Comparison of ENCODE assay signal across 17 cellular contexts in genomic region chr18:79590191-79591039, GRCh38.
DNase-seq lines count a peak whose midpoint lies in the region; ATAC-seq, FAIRE-seq and TF ChIP-seq lines count a peak whose summit lies in the region.
"Had no signal": no experiment of that assay in that cellular context is flagged by ENCODE, and none has a peak within 500 bp of the region (broad histone marks: within the 10 kb centered on the region; RNA-seq: fewer than 3 reads in every experiment).

No MANE protein-coding gene starts in this region.

- peak overlapping the region; percentile 22 for H3K27ac Mint-ChIP-seq in glutamatergic neuron (ENCODE audit: unreplicated experiment)
- H3K27ac Mint-ChIP-seq in activated CD4-positive, alpha-beta memory T cell treated with anti-CD3 and anti-CD28 coated beads for 36 hours: no peak overlapping the region
- H3K27ac Mint-ChIP-seq: activated naive CD4-positive, alpha-beta T cell treated with anti-CD3 and anti-CD28 coated beads, Interleukin-2, amount 10 ng/mL, durations not matched to agents 7 days and 5 days had no signal

- no peaks in the 10 kb centered on the region for H3K79me2 ChIP-seq in osteoblast (ENCODE audit: insufficient read depth, low read length)

- POLR2A ChIA-PET in activated CD4-positive, alpha-beta memory T cell treated with anti-CD3 and anti-CD28 coated beads for 36 hours (lab: Charles Lee): no interaction called here

- no peak overlapping the region for H3K4me3 ChIP-seq in osteoblast (ENCODE audit: insufficient read depth, low read length)
- H3K4me3 ChIP-seq: mucosa of descending colon, uterus had no signal

- no peak for TF ChIP-seq POLR2A in GM12891 (IDR thresholded peaks at IDR 0.05; ENCODE audit: low read depth, low read length)

- TF ChIP-seq CTCF in glutamatergic neuron (IDR thresholded peaks at IDR 0.05; ENCODE audit: partially characterized antibody, unreplicated experiment) (no peak), osteoblast (IDR thresholded peaks at IDR 0.05; ENCODE audit: extremely low read depth, low read depth, low read length) (no peak)

- no peak for FAIRE-seq in GM12891 (lab: Jason Lieb, UNC)
- FAIRE-seq: islet of Langerhans had no signal

- DNase-seq in Ammon's horn (ENCODE audit: low spot score): peak; percentile 63
- DNase-seq in glutamatergic neuron: peak; percentile 43
- peak; percentile 58 for DNase-seq in osteoblast (ENCODE audit: insufficient read length, low spot score, missing footprints)
- DNase-seq in GM12891 (ENCODE audit: insufficient read length, low spot score): no peak
- no peak for DNase-seq in activated CD4-positive, alpha-beta memory T cell treated with anti-CD3 and anti-CD28 coated beads for 36 hours
- DNase-seq: activated naive CD4-positive, alpha-beta T cell treated with anti-CD3 and anti-CD28 coated beads, Interleukin-2, amount 10 ng/mL, durations not matched to agents 7 days and 5 days; Caco-2; NCI-H1092 treated with DMSO at 0.1 percent for 48 hours; SHP77 treated with DMSO at 0.1 percent for 48 hours; stimulated activated CD4-positive, alpha-beta T cell treated with anti-CD3 and anti-CD28 coated beads, Interleukin-12 subunit alpha, Interleukin-12 subunit beta, amount 100 ng/mL, for 4 hours; stimulated activated naive CD8-positive, alpha-beta T cell treated with anti-CD3 and anti-CD28 coated beads, Interleukin-15, Interleukin-2, amounts not matched to agents 100 U/mL and 50 U/mL, for 24 hours; uterus had no signal

- ATAC-seq in GM21717 (IDR thresholded peaks at IDR 0.05; ENCODE audit: unreplicated experiment) (no peak), GM18870 (IDR thresholded peaks at IDR 0.05; ENCODE audit: unreplicated experiment) (no peak)
- ATAC-seq: stimulated activated naive CD8-positive, alpha-beta T cell treated with anti-CD3 and anti-CD28 coated beads, Interleukin-15, Interleukin-2, amounts not matched to agents 100 U/mL and 50 U/mL, for 24 hours had no signal

- H3K36me3 ChIP-seq in osteoblast (ENCODE audit: insufficient read depth, low read length): no peaks in the 10 kb centered on the region
- H3K36me3 ChIP-seq: uterus had no signal

- H3K27me3 Mint-ChIP-seq in glutamatergic neuron (ENCODE audit: unreplicated experiment): peaks cover 2% of the 10 kb centered on the region
- H3K27me3 Mint-ChIP-seq in activated CD4-positive, alpha-beta memory T cell treated with anti-CD3 and anti-CD28 coated beads for 36 hours: no peaks in the 10 kb centered on the region

- intact Hi-C loops in activated CD4-positive, alpha-beta memory T cell treated with anti-CD3 and anti-CD28 coated beads for 36 hours (cut with micrococcal nuclease): no loop called here

- no peak overlapping the region for H2AFZ ChIP-seq in osteoblast (ENCODE audit: low read length)

- no peak overlapping the region for H3K4me2 ChIP-seq in osteoblast (ENCODE audit: insufficient read depth, low read length)

- H3K9me3 ChIP-seq in osteoblast (ENCODE audit: low read depth, low read length): no peaks in the 10 kb centered on the region
- H3K9me3 ChIP-seq: Caco-2, mucosa of descending colon, uterus had no signal

- H3K27ac ChIP-seq in angular gyrus (ENCODE audit: low read depth, low read length) (peak overlapping the region; percentile 8), osteoblast (ENCODE audit: low read depth, low read length) (no peak overlapping the region)

- H3K4me1 ChIP-seq in osteoblast (ENCODE audit: insufficient read depth, low read length): peaks cover 16% of the 10 kb centered on the region
- H3K4me1 ChIP-seq: Caco-2 had no signal

- no peaks in the 10 kb centered on the region for H4K20me1 ChIP-seq in osteoblast (ENCODE audit: insufficient read depth, low read length)

- H3K36me3 Mint-ChIP-seq in glutamatergic neuron (ENCODE audit: unreplicated experiment): peaks cover 5% of the 10 kb centered on the region
- H3K36me3 Mint-ChIP-seq in activated CD4-positive, alpha-beta memory T cell treated with anti-CD3 and anti-CD28 coated beads for 36 hours: no peaks in the 10 kb centered on the region
- H3K36me3 Mint-ChIP-seq: activated naive CD4-positive, alpha-beta T cell treated with anti-CD3 and anti-CD28 coated beads, Interleukin-2, amount 10 ng/mL, durations not matched to agents 7 days and 5 days had no signal

- CTCF ChIA-PET in activated CD4-positive, alpha-beta memory T cell treated with anti-CD3 and anti-CD28 coated beads for 36 hours (lab: Charles Lee): no interaction called here

- peaks cover 22% of the 10 kb centered on the region for H3K27me3 ChIP-seq in osteoblast (ENCODE audit: insufficient read depth, low read length)
- H3K27me3 ChIP-seq: uterus had no signal

- no peak overlapping the region for H3K4me3 Mint-ChIP-seq in glutamatergic neuron (ENCODE audit: unreplicated experiment)
- H3K4me3 Mint-ChIP-seq in activated CD4-positive, alpha-beta memory T cell treated with anti-CD3 and anti-CD28 coated beads for 36 hours: no peak overlapping the region
- H3K4me3 Mint-ChIP-seq: activated naive CD4-positive, alpha-beta T cell treated with anti-CD3 and anti-CD28 coated beads, Interleukin-2, amount 10 ng/mL, durations not matched to agents 7 days and 5 days had no signal

- H3K4me1 Mint-ChIP-seq in glutamatergic neuron (ENCODE audit: low read depth, unreplicated experiment): peaks cover 5% of the 10 kb centered on the region
- H3K4me1 Mint-ChIP-seq in activated CD4-positive, alpha-beta memory T cell treated with anti-CD3 and anti-CD28 coated beads for 36 hours (ENCODE audit: low read depth): no peaks in the 10 kb centered on the region
- H3K4me1 Mint-ChIP-seq: activated naive CD4-positive, alpha-beta T cell treated with anti-CD3 and anti-CD28 coated beads, Interleukin-2, amount 10 ng/mL, durations not matched to agents 7 days and 5 days had no signal

- H3K9me3 Mint-ChIP-seq in glutamatergic neuron (ENCODE audit: unreplicated experiment): no peaks in the 10 kb centered on the region
- H3K9me3 Mint-ChIP-seq in activated CD4-positive, alpha-beta memory T cell treated with anti-CD3 and anti-CD28 coated beads for 36 hours: no peaks in the 10 kb centered on the region
- H3K9me3 Mint-ChIP-seq: activated naive CD4-positive, alpha-beta T cell treated with anti-CD3 and anti-CD28 coated beads, Interleukin-2, amount 10 ng/mL, durations not matched to agents 7 days and 5 days had no signal

TF ChIP-seq in GM12891, 5 proteins besides CTCF, POLR2A, EP300 and RAD21:
- no peak for TF ChIP-seq PAX5 (IDR thresholded peaks at IDR 0.05; ENCODE audit: insufficient read depth, low read length, severe bottlenecking)
- no peak for TF ChIP-seq POLR2AphosphoS5 (IDR thresholded peaks at IDR 0.05; ENCODE audit: low read depth, low read length)
- no peak for TF ChIP-seq TAF1 (IDR thresholded peaks at IDR 0.05; ENCODE audit: low read depth, low read length)
- TF ChIP-seq POU2F2 (IDR thresholded peaks at IDR 0.05; ENCODE audit: low read depth, low read length): no peak
- no peak for TF ChIP-seq SPI1 (IDR thresholded peaks at IDR 0.05; ENCODE audit: low read depth, low read length)

Comparison
In these comparisons a context has a peak if more than half of its experiments do, and no peak if none do; other contexts are left out.
1. DNase-seq: peak in Ammon's horn (single experiment), glutamatergic neuron (single experiment) and osteoblast (single experiment); none in GM12891 (single experiment) and activated CD4-positive, alpha-beta memory T cell treated with anti-CD3 and anti-CD28 coated beads for 36 hours (single experiment).